In genomic region chr16:57277586-57277985, GRCh38 we compare ENCODE assay signal across 9 cellular contexts. TPM values are rescaled to one million over a fixed set of nuclear protein-coding genes. Genes with fewer than 3 reads are reported as not detected.
DNase-seq lines count a peak whose midpoint lies in the region; ATAC-seq and TF ChIP-seq lines count a peak whose summit lies in the region.
"Had no signal": no experiment of that assay in that cellular context is flagged by ENCODE, and none has a peak within 500 bp of the region (broad histone marks: within the 10 kb centered on the region; RNA-seq: fewer than 3 reads in every experiment).

No MANE protein-coding gene starts in this region.

- no peaks in the 10 kb centered on the region for H3K36me3 ChIP-seq in OCI-LY3 (replicated peaks; ENCODE audit: low read depth, low read length)
- H3K36me3 ChIP-seq in lung (ENCODE audit: control insufficient read depth in 2 of 2, insufficient read depth in 2 of 2, low read length in 2 of 2) = no peaks in the 10 kb centered on the region
- no peaks in the 10 kb centered on the region for H3K36me3 ChIP-seq in psoas muscle (ENCODE audit: insufficient read depth in 1 of 2, low read depth in 1 of 2)

- no peak overlapping the region for H2AFZ ChIP-seq in OCI-LY3 (ENCODE audit: low read depth, low read length)

- H3K27ac ChIP-seq in OCI-LY3 (ENCODE audit: low read length) (no peak overlapping the region), lung (ENCODE audit: low read depth in 1 of 2, low read length in 1 of 2) (peak overlapping the region in 1 of 2 donors; percentile 42), psoas muscle (no peak overlapping the region)
- H3K27ac ChIP-seq: HL-60 had no signal

- CTCF ChIA-PET in activated naive CD4-positive, alpha-beta T cell treated with anti-CD3 and anti-CD28 coated beads, Interleukin-2, amount 10 ng/mL, durations not matched to agents 7 days and 5 days (lab: Charles Lee) = no interaction called here

- no peaks in the 10 kb centered on the region for H3K36me3 Mint-ChIP-seq in activated naive CD4-positive, alpha-beta T cell treated with anti-CD3 and anti-CD28 coated beads, Interleukin-2, amount 10 ng/mL, durations not matched to agents 7 days and 5 days

- H3K4me3 Mint-ChIP-seq in activated naive CD4-positive, alpha-beta T cell treated with anti-CD3 and anti-CD28 coated beads, Interleukin-2, amount 10 ng/mL, durations not matched to agents 7 days and 5 days = no peak overlapping the region

- H3K9ac ChIP-seq in OCI-LY3 (ENCODE audit: low read length) = no peak overlapping the region

- no peaks in the 10 kb centered on the region for H3K9me3 ChIP-seq in OCI-LY3 (ENCODE audit: insufficient read depth, low read length)
- no peaks in the 10 kb centered on the region for H3K9me3 ChIP-seq in lung (ENCODE audit: control insufficient read depth in 2 of 2, insufficient read depth in 1 of 2, low read length in 1 of 2)
- no peaks in the 10 kb centered on the region for H3K9me3 ChIP-seq in psoas muscle

- peak overlapping the region; percentile 34; the same call in 1 of the 2 replicates for H3K4me2 ChIP-seq in OCI-LY3 (ENCODE audit: low read length)

- H4K20me1 ChIP-seq in OCI-LY3 (ENCODE audit: insufficient read depth, low read length) = no peaks in the 10 kb centered on the region

- H3K79me2 ChIP-seq in OCI-LY3 (ENCODE audit: low read length) = no peaks in the 10 kb centered on the region

- peaks cover 48% of the 10 kb centered on the region for H3K4me1 Mint-ChIP-seq in activated naive CD4-positive, alpha-beta T cell treated with anti-CD3 and anti-CD28 coated beads, Interleukin-2, amount 10 ng/mL, durations not matched to agents 7 days and 5 days

- no peaks in the 10 kb centered on the region for H3K9me3 Mint-ChIP-seq in activated naive CD4-positive, alpha-beta T cell treated with anti-CD3 and anti-CD28 coated beads, Interleukin-2, amount 10 ng/mL, durations not matched to agents 7 days and 5 days

- WGBS in lung, 2 donors = 22 to 31% methylated on average over 1 of the region's 1 CpG
- 69 to 71% (median 69%) methylated on average over 1 of the region's 1 CpG for WGBS in psoas muscle, 3 donors

- H3K4me1 ChIP-seq in OCI-LY3 (ENCODE audit: low read length) = peaks cover 15% of the 10 kb centered on the region
- peaks cover 0 to 25% of the 10 kb centered on the region in 2 donors for H3K4me1 ChIP-seq in lung (ENCODE audit: control insufficient read depth in 2 of 2, insufficient read depth in 2 of 2, low read length in 2 of 2)
- H3K4me1 ChIP-seq in psoas muscle = no peaks in the 10 kb centered on the region

- H3K27me3 Mint-ChIP-seq in activated naive CD4-positive, alpha-beta T cell treated with anti-CD3 and anti-CD28 coated beads, Interleukin-2, amount 10 ng/mL, durations not matched to agents 7 days and 5 days = peaks cover 49% of the 10 kb centered on the region

- DNase-seq in GM03348 (ENCODE audit: low spot score) (peak; percentile 85), lung (ENCODE audit: low spot score) (peak; percentile 49), NCI-H187 treated with DMSO at 0.1 percent for 48 hours (lab: John Stamatoyannopoulos, UW) (no peak), psoas muscle (no peak), posterior vena cava (ENCODE audit: low spot score) (no peak)
- DNase-seq in activated naive CD4-positive, alpha-beta T cell treated with anti-CD3 and anti-CD28 coated beads, Interleukin-2, amount 10 ng/mL, durations not matched to agents 7 days and 5 days = peak; percentile 82

- H3K27me3 ChIP-seq in OCI-LY3 (ENCODE audit: low read depth, low read length) (peaks cover 16% of the 10 kb centered on the region), lung (ENCODE audit: control insufficient read depth, insufficient read depth) (no peaks in the 10 kb centered on the region), psoas muscle (ENCODE audit: insufficient read depth in 3 of 3, low read length in 2 of 3) (peaks cover 0 to 2% (median 0%) of the 10 kb centered on the region in 3 donors)

- H3K27ac Mint-ChIP-seq in activated naive CD4-positive, alpha-beta T cell treated with anti-CD3 and anti-CD28 coated beads, Interleukin-2, amount 10 ng/mL, durations not matched to agents 7 days and 5 days = peak overlapping the region; percentile 46

- H3K4me3 ChIP-seq in OCI-LY3 (ENCODE audit: low read length) (no peak overlapping the region), lung (no peak overlapping the region), psoas muscle (no peak overlapping the region)

- ATAC-seq in lung (ENCODE audit: insufficient read depth, low FRiP score) (peak; percentile 58), GM21717 (IDR thresholded peaks at IDR 0.05; ENCODE audit: unreplicated experiment) (no peak), psoas muscle (no peak)

- intact Hi-C loops in psoas muscle (cut with DNase I) = no loop called here
- intact Hi-C loops in posterior vena cava (cut with DNase I) = no loop called here

- TF ChIP-seq CTCF in OCI-LY3 (IDR thresholded peaks at IDR 0.05; ENCODE audit: low read depth, low read length) (no peak), lung (IDR thresholded peaks at IDR 0.05; ENCODE audit: control extremely low read depth, extremely low read depth) (no peak), psoas muscle (IDR thresholded peaks at IDR 0.05) (no peak)

RNA-seq across cellular contexts. Expression of gene PLLP, which starts 6.9 kb away (rescaled TPM):
- total RNA-seq in lung (10 to 100 TPM; 23.8 to 63.7 TPM), psoas muscle (1 to 10 TPM in 3 of 4 donors, under 1 TPM in 1; 0.39 to 2.4 (median 1.4) TPM), posterior vena cava (1 to 10 TPM; 1.7 to 3.8 TPM)
- polyA plus RNA-seq in lung (10 to 100 TPM; 59.6 to 98.7 TPM), psoas muscle (1 to 10 TPM; 2.0 to 3.1 (median 2.7) TPM)

RNA-seq across cellular contexts. Expression of gene ARL2BP, which starts 32.5 kb away (rescaled TPM):
- total RNA-seq in lung = 10 to 100 TPM; 45.1 to 63.2 TPM
- polyA plus RNA-seq in lung = 10 to 100 TPM; 32.8 to 43.2 TPM
- total RNA-seq in psoas muscle = 10 to 100 TPM; 25.2 to 39.9 (median 29.2) TPM
- polyA plus RNA-seq in psoas muscle = 10 to 100 TPM; 47.9 to 88.3 (median 53.3) TPM
- 10 to 100 TPM; 48.4 to 49.6 TPM for total RNA-seq in posterior vena cava

Comparison
In these comparisons a context has a peak if more than half of its experiments do, and no peak if none do; other contexts are left out.
1. DNase-seq: peak in GM03348 (single experiment), activated naive CD4-positive, alpha-beta T cell treated with anti-CD3 and anti-CD28 coated beads, Interleukin-2, amount 10 ng/mL, durations not matched to agents 7 days and 5 days (single experiment) and lung (single experiment); none in NCI-H187 treated with DMSO at 0.1 percent for 48 hours (single experiment), psoas muscle (0 of 2) and posterior vena cava (single experiment).
2. RNA of gene PLLP, which starts 6.9 kb away (total RNA-seq): 23.8 to 63.7 TPM in lung; 1.7 to 3.8 TPM in posterior vena cava and 0.39 to 2.4 TPM in psoas muscle; every median in the first group is over 4 times any median in the second.